9 cellular contexts compared by ENCODE assay signal in the genomic region with DNA sequence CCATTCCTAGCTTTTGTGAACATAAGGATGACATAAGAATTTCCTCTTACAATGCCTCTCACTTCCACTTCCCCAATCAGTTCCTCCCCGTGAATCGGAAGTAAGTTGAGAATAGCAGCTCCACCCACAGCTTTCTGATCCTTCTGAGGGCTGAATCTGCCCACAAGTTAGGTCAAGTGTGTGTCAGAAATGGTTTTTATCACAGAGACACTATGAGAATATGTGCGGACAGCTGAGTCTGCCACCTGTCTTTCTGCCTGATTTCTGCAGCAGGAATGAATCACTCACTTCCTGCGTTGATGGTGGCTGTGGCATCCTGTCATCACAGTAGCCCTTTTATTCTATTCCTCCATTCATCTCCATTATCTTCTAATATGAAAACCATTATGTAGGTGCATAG.
DNase-seq lines count a peak whose midpoint lies in the region; ATAC-seq lines count a peak whose summit lies in the region.
"Had no signal": no experiment of that assay in that cellular context is flagged by ENCODE, and none has a peak within 500 bp of the region (broad histone marks: within the 10 kb centered on the region; RNA-seq: fewer than 3 reads in every experiment).

No MANE protein-coding gene starts in this region.

- ATAC-seq in GM21360 (IDR thresholded peaks at IDR 0.05; ENCODE audit: unreplicated experiment) (peak; percentile 85), HG03565 (IDR thresholded peaks at IDR 0.05; ENCODE audit: unreplicated experiment) (peak; percentile 96), right cardiac atrium (peak; percentile 52 to 79)

- no peak overlapping the region for H3K27ac ChIP-seq in right cardiac atrium (ENCODE audit: low read length)
- H3K27ac ChIP-seq: 22Rv1 had no signal

- H3K9me3 ChIP-seq in right cardiac atrium (ENCODE audit: control insufficient read depth, low read length) (no peaks in the 10 kb centered on the region), HAP-1 (no peaks in the 10 kb centered on the region)

- no peak overlapping the region for H3K4me3 ChIP-seq in right cardiac atrium (ENCODE audit: low read length)
- no peak overlapping the region for H3K4me3 ChIP-seq in HAP-1

- no peaks in the 10 kb centered on the region for H3K36me3 ChIP-seq in HAP-1 (replicated peaks)

- 27% methylated on average over 4 of the region's 4 CpGs for WGBS in right cardiac atrium

- no peaks in the 10 kb centered on the region for H3K27me3 ChIP-seq in right cardiac atrium (ENCODE audit: control insufficient read depth, insufficient read depth)
- no peaks in the 10 kb centered on the region for H3K27me3 ChIP-seq in HAP-1 (ENCODE audit: low read depth)

- in situ Hi-C loops in HAP-1 (cut with MboI; ENCODE audit: low sequenced_read_pairs) = loop anchor here (10.0 kb wide), 1 partner anchor 57 kb away; no protein-coding TSS in a partner anchor

- DNase-seq in NCI-H1092 treated with DMSO at 0.1 percent for 48 hours (lab: John Stamatoyannopoulos, UW) (peak; percentile 4), NCI-H1092 (lab: John Stamatoyannopoulos, UW) (no peak), SW480 (ENCODE audit: low spot score) (peak; percentile 89), right cardiac atrium (no peak), HAP-1 (ENCODE audit: low spot score in 2 of 2) (no peak), NCI-H1436 (lab: John Stamatoyannopoulos, UW) (no peak)

- peaks cover 12% of the 10 kb centered on the region for H3K4me1 ChIP-seq in right cardiac atrium (ENCODE audit: control insufficient read depth, insufficient read depth, low read length)
- no peaks in the 10 kb centered on the region for H3K4me1 ChIP-seq in HAP-1

- intact Hi-C loops in right cardiac atrium (cut with DNase I) = no loop called here

Comparison
In these comparisons a context has a peak if more than half of its experiments do, and no peak if none do; other contexts are left out.
1. DNase-seq: peak in NCI-H1092 treated with DMSO at 0.1 percent for 48 hours (single experiment) and SW480 (single experiment); none in NCI-H1092 (single experiment), right cardiac atrium (0 of 3), HAP-1 (0 of 2) and NCI-H1436 (single experiment).
2. Peak in every context shown above with its lines, with median percentiles within 50 percentile points of each other: ATAC-seq.